Comparison of ENCODE assay signal across 6 cellular contexts in the genomic region with DNA sequence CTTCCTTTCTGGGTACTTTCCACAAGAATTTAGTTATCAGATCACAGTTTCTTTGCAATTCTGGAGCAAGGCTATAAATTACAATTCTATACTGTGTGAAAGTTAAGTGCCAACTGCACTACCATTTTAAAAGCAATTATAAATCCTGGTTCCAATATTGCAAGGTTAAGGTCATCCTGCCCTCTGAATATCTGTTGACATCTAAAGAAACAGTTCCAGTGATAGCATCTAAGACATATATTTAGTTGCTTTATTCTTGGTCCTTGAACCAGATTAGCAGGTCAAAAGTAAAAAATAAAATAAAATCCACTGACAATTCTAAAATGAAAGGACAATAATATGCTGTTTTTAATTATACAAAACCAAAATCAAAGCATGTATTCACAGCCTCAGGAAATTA.
"Had no signal": no experiment of that assay in that cellular context is flagged by ENCODE, and none has a peak within 500 bp of the region (broad histone marks: within the 10 kb centered on the region; RNA-seq: fewer than 3 reads in every experiment).

No MANE protein-coding gene starts in this region.

- DNase-seq: IMR-90, KBM-7, KG1 had no signal

- FAIRE-seq: HepG2, HTR-8/SVneo, K562 had no signal
